ENCODE assay signal across 24 cellular contexts in the genomic region with DNA sequence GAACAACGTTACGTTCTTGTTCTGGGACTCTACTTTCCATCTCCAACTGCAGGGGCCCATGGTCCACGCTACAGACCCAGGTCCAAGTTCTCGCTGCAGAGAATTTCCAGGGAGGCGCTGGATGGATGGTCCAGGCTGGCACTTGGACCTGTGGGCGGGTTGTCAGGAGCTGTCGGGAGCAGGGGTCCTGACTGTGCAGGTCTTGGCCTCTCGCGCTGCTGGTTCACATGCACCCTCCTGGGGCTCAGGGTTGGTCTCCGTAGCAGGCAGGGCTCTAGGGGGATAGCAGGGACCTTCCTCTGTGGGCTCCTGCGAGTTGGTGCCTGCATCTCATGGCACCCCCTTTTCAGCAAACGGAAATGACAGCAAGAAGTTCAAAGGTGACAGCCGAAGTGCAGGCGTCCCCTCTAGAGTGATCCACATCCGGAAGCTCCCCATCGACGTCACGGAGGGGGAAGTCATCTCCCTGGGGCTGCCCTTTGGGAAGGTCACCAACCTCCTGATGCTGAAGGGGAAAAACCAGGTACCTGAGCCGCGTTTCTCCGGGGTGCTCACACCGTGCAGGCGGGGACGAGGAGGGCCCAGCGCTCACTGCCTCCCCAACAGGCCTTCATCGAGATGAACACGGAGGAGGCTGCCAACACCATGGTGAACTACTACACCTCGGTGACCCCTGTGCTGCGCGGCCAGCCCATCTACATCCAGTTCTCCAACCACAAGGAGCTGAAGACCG. TPM values are rescaled to one million over a fixed set of nuclear protein-coding genes. Genes with fewer than 3 reads are reported as not detected.
DNase-seq lines count a peak whose midpoint lies in the region; ATAC-seq and TF ChIP-seq lines count a peak whose summit lies in the region.
"Had no signal": no experiment of that assay in that cellular context is flagged by ENCODE, and none has a peak within 500 bp of the region (broad histone marks: within the 10 kb centered on the region; RNA-seq: fewer than 3 reads in every experiment).

No MANE protein-coding gene starts in this region.

- peaks cover 45% of the 10 kb centered on the region for H3K4me1 Mint-ChIP-seq in activated naive CD8-positive, alpha-beta T cell (ENCODE audit: low read depth)
- H3K4me1 Mint-ChIP-seq in natural killer cell, result peaks cover 49 to 50% of the 10 kb centered on the region in 2 donors

- no peak overlapping the region for H3K27ac ChIP-seq in colonic mucosa
- H3K27ac ChIP-seq: KMS-11, right lobe of liver had no signal

- TF ChIP-seq CTCF in GM10266 (IDR thresholded peaks at IDR 0.05; ENCODE audit: control insufficient read depth, insufficient read depth, low read depth, missing control alignments) (no peak), natural killer cell (IDR thresholded peaks at IDR 0.05) (no peak), colonic mucosa (IDR thresholded peaks at IDR 0.05) (no peak)

- peaks cover 53% of the 10 kb centered on the region for H3K36me3 ChIP-seq in colonic mucosa

- no peak overlapping the region for H3K4me3 ChIP-seq in colonic mucosa
- H3K4me3 ChIP-seq: right lobe of liver, upper lobe of left lung had no signal

- H3K27ac Mint-ChIP-seq in activated naive CD8-positive, alpha-beta T cell, result peak overlapping the region; percentile 34
- no peak overlapping the region for H3K27ac Mint-ChIP-seq in natural killer cell
- H3K27ac Mint-ChIP-seq: stimulated activated naive CD8-positive, alpha-beta T cell treated with anti-CD3 and anti-CD28 coated beads, Interleukin-15, Interleukin-2, amounts not matched to agents 100 ng/mL and 50 ng/mL, for 24 hours had no signal

- H3K27me3 ChIP-seq in colonic mucosa, result no peaks in the 10 kb centered on the region
- H3K27me3 ChIP-seq: gastrocnemius medialis, right lobe of liver, upper lobe of left lung had no signal

- DNase-seq in 8988T (peak; percentile 54), GM10266 (ENCODE audit: extremely low spot score) (peak; percentile 50), natural killer cell (no peak), colonic mucosa (no peak), Kasumi-1 (lab: John Stamatoyannopoulos, UW) (no peak)
- DNase-seq: activated naive CD4-positive, alpha-beta T cell; Calu3; EL; erythroblast; gastrocnemius medialis; NCI-H1048; NCI-H2081; NCI-H524; SHP77 treated with DMSO at 0.1 percent for 48 hours had no signal

- H3K9me3 ChIP-seq in colonic mucosa, result no peaks in the 10 kb centered on the region
- H3K9me3 ChIP-seq: gastrocnemius medialis, right lobe of liver, upper lobe of left lung had no signal

- H3K36me3 Mint-ChIP-seq in activated naive CD8-positive, alpha-beta T cell, result peaks cover 8% of the 10 kb centered on the region
- H3K36me3 Mint-ChIP-seq in natural killer cell, result peaks cover 8% of the 10 kb centered on the region

- no peaks in the 10 kb centered on the region for H3K9me3 Mint-ChIP-seq in activated naive CD8-positive, alpha-beta T cell (ENCODE audit: low read depth)
- H3K9me3 Mint-ChIP-seq in natural killer cell, result no peaks in the 10 kb centered on the region
- H3K9me3 Mint-ChIP-seq: stimulated activated naive CD8-positive, alpha-beta T cell treated with anti-CD3 and anti-CD28 coated beads, Interleukin-15, Interleukin-2, amounts not matched to agents 100 ng/mL and 50 ng/mL, for 24 hours had no signal

- intact Hi-C loops in natural killer cell (cut with micrococcal nuclease) (no loop called here), colonic mucosa (cut with DNase I) (no loop called here)

- H3K27me3 Mint-ChIP-seq in activated naive CD8-positive, alpha-beta T cell, result no peaks in the 10 kb centered on the region
- no peaks in the 10 kb centered on the region for H3K27me3 Mint-ChIP-seq in natural killer cell (ENCODE audit: low read depth in 2 of 2)
- H3K27me3 Mint-ChIP-seq: stimulated activated naive CD8-positive, alpha-beta T cell treated with anti-CD3 and anti-CD28 coated beads, Interleukin-15, Interleukin-2, amounts not matched to agents 100 ng/mL and 50 ng/mL, for 24 hours had no signal

- H3K4me3 Mint-ChIP-seq in activated naive CD8-positive, alpha-beta T cell, result peak overlapping the region; percentile 20
- H3K4me3 Mint-ChIP-seq in natural killer cell, result peak overlapping the region; percentile 17
- H3K4me3 Mint-ChIP-seq: stimulated activated naive CD8-positive, alpha-beta T cell treated with anti-CD3 and anti-CD28 coated beads, Interleukin-15, Interleukin-2, amounts not matched to agents 100 ng/mL and 50 ng/mL, for 24 hours had no signal

- no peak for ATAC-seq in natural killer cell
- no peak for ATAC-seq in activated CD4-positive, CD25-positive, alpha-beta regulatory T cell treated with anti-CD3 and anti-CD28 coated beads, Interleukin-2, amount 50 U/mL, for 24 hours
- ATAC-seq: gastrocnemius medialis, left colon, right lobe of liver had no signal

- peaks cover 28% of the 10 kb centered on the region for H3K4me1 ChIP-seq in colonic mucosa

- H3K9ac ChIP-seq in colonic mucosa (ENCODE audit: low read depth in 2 of 2, low read length in 2 of 2), result peak overlapping the region in 1 of 2 donors; percentile 24
- H3K9ac ChIP-seq: KMS-11 had no signal

RNA-seq across cellular contexts. Expression of a gene that starts 6.6 kb away (rescaled TPM):
- total RNA-seq in natural killer cell, result 100 to 1,000 TPM; 302 to 350 (median 345) TPM
- total RNA-seq in colonic mucosa, result 100 to 1,000 TPM; 284 to 457 TPM

RNA-seq across cellular contexts. Expression of a gene that starts 17.9 kb away (rescaled TPM):
- total RNA-seq in natural killer cell, result not detected
- under 1 TPM in 1 of 2 donors, not detected in 1; 0.22 TPM for total RNA-seq in colonic mucosa
- total RNA-seq: Calu3; gastrocnemius medialis; left colon; omental fat pad; right lobe of liver; T-helper 1 cell treated with Interleukin-12 subunit alpha and Interleukin-12 subunit beta and Interleukin-4 antibody, amounts not matched to agents 30 ng/mL and 1 ng/mL, for 36 hours had no signal

RNA-seq across cellular contexts. Expression of a gene that starts 23.8 kb away (rescaled TPM):
- total RNA-seq in natural killer cell, result 1 to 10 TPM in 2 of 3 donors, under 1 TPM in 1; 0.87 to 2.5 (median 1.8) TPM
- total RNA-seq in colonic mucosa, result under 1 TPM in 1 of 2 donors, not detected in 1; 0.27 TPM
- total RNA-seq: Calu3; dermis microvascular lymphatic vessel endothelial cell; gastrocnemius medialis; left colon; T-helper 1 cell treated with Interleukin-12 subunit alpha and Interleukin-12 subunit beta and Interleukin-4 antibody, amounts not matched to agents 30 ng/mL and 1 ng/mL, for 36 hours had no signal

RNA-seq across cellular contexts. Expression of a gene that starts 36.9 kb away (rescaled TPM):
- total RNA-seq in natural killer cell (under 1 TPM in 2 of 3 donors, not detected in 1; 0.36 to 0.73 TPM), colonic mucosa (not detected)
- total RNA-seq: Calu3; dermis microvascular lymphatic vessel endothelial cell; left colon; omental fat pad; T-helper 1 cell treated with Interleukin-12 subunit alpha and Interleukin-12 subunit beta and Interleukin-4 antibody, amounts not matched to agents 30 ng/mL and 1 ng/mL, for 36 hours had no signal

RNA-seq across cellular contexts. Expression of a gene that starts 48.3 kb away (rescaled TPM):
- total RNA-seq in natural killer cell (1 to 10 TPM in 2 of 3 donors, not detected in 1; 1.7 to 1.8 TPM), colonic mucosa (not detected)
- total RNA-seq: Calu3; dermis microvascular lymphatic vessel endothelial cell; T-helper 1 cell treated with Interleukin-12 subunit alpha and Interleukin-12 subunit beta and Interleukin-4 antibody, amounts not matched to agents 30 ng/mL and 1 ng/mL, for 36 hours had no signal

Comparison
In these comparisons a context has a peak if more than half of its experiments do, and no peak if none do; other contexts are left out.
1. DNase-seq: peak in 8988T (single experiment) and GM10266 (single experiment); none in natural killer cell (single experiment), colonic mucosa (single experiment) and Kasumi-1 (0 of 2).